8 cellular contexts compared by ENCODE assay signal in the genomic region with DNA sequence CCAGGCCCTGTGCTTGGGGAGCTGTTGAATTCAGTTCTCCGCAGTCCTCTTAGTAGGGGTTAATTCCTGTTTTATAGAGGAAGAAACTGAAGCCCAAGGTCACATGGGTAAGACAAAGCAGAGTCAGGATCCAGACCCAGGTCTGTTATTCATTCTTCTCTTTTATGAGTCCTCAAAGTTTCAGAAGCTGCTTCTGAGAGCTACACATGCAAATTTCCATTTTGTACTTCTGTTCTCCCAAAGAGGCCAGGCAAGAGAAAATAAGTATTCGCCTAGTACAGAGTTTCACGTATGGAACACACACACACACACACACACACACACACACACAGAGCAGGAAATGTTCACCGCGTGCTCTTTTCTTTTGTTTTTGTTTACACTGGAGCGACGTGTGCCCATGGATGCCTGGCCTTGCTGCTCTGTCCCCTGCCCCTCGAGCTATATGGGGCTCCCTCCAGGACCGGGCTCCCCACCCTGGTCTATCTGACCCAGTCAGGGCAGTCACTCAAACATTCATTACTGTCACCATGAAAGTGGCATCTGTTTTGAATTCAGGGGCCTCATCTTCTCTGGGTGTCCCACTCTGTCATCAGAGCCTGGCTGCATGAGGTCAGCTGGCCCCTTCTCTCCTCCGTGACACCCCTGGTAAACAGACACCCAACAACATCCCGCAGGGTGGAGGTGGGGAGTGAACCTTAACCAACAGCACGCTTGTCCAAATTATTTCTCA.
A peak's percentile ranks its signal among the peaks of the same experiment; 100 is the strongest.
DNase-seq lines count a peak whose midpoint lies in the region; ATAC-seq, FAIRE-seq and TF ChIP-seq lines count a peak whose summit lies in the region.

No MANE protein-coding gene starts in this region.

- H3K27me3 Mint-ChIP-seq in naive thymus-derived CD8-positive, alpha-beta T cell, result peaks cover 0 to 5% (median 2%) of the 10 kb centered on the region in 5 donors
- H3K27me3 Mint-ChIP-seq in immature natural killer cell (ENCODE audit: low read depth in 3 of 3), result peaks cover 0 to 3% (median 0%) of the 10 kb centered on the region in 3 donors

- ATAC-seq in HG02938 (IDR thresholded peaks at IDR 0.05; ENCODE audit: unreplicated experiment), result peak; percentile 92
- peak; percentile 22 to 41 for ATAC-seq in naive thymus-derived CD8-positive, alpha-beta T cell

- peaks cover 6 to 39% (median 11%) of the 10 kb centered on the region in 4 donors for H3K4me1 Mint-ChIP-seq in naive thymus-derived CD8-positive, alpha-beta T cell
- H3K4me1 Mint-ChIP-seq in immature natural killer cell, result peaks cover 0 to 3% of the 10 kb centered on the region in 2 donors

- no peaks in the 10 kb centered on the region for H3K9me3 Mint-ChIP-seq in naive thymus-derived CD8-positive, alpha-beta T cell
- peaks cover 0 to 2% (median 0%) of the 10 kb centered on the region in 6 donors for H3K9me3 Mint-ChIP-seq in immature natural killer cell

- peak overlapping the region; percentile 13; the same call in 1 of the 2 replicates for H3K27ac ChIP-seq in RWPE1

- FAIRE-seq in GM19239 (lab: Jason Lieb, UNC), result peak; percentile 91

- POLR2A ChIA-PET in RWPE1 (lab: Yijun Ruan, JAX; ENCODE audit: low non-redundant PET), result no interaction called here
- POLR2A ChIA-PET in naive thymus-derived CD8-positive, alpha-beta T cell (lab: Charles Lee), result no interaction called here

- TF ChIP-seq CTCF in RWPE1 (conservative IDR thresholded peaks at IDR 0.05; ENCODE audit: low read depth), result no peak

- peak overlapping the region in 1 of 10 donors; percentile 93 for H3K27ac Mint-ChIP-seq in naive thymus-derived CD8-positive, alpha-beta T cell
- H3K27ac Mint-ChIP-seq in immature natural killer cell, result peak overlapping the region in 1 of 6 donors; percentile 78

- no peaks in the 10 kb centered on the region for H3K36me3 Mint-ChIP-seq in naive thymus-derived CD8-positive, alpha-beta T cell
- no peaks in the 10 kb centered on the region for H3K36me3 Mint-ChIP-seq in immature natural killer cell

- peak; percentile 69 for DNase-seq in GM19239 (ENCODE audit: insufficient read length, low spot score)
- no peak for DNase-seq in RWPE1 (ENCODE audit: low spot score)
- no peak for DNase-seq in naive thymus-derived CD8-positive, alpha-beta T cell
- no peak for DNase-seq in immature natural killer cell
- DNase-seq in cerebellar nuclear complex (lab: John Stamatoyannopoulos, UW), result no peak
- no peak for DNase-seq in OCI-M1 (lab: John Stamatoyannopoulos, UW)
- DNase-seq in mucosa of gallbladder (ENCODE audit: low spot score), result no peak

- H3K4me3 Mint-ChIP-seq in naive thymus-derived CD8-positive, alpha-beta T cell, result peak overlapping the region in 1 of 10 donors; percentile 28
- no peak overlapping the region for H3K4me3 Mint-ChIP-seq in immature natural killer cell

- CTCF ChIA-PET in RWPE1 (lab: Yijun Ruan, JAX), result interaction anchor here (0.6 to 1.0 kb wide), 2 partner anchors 84 to 279 kb away, joined by 3 to 5 read pairs; a partner anchor contains a TSS
